Comparison of ENCODE assay signal across 1 cellular context in the genomic region with DNA sequence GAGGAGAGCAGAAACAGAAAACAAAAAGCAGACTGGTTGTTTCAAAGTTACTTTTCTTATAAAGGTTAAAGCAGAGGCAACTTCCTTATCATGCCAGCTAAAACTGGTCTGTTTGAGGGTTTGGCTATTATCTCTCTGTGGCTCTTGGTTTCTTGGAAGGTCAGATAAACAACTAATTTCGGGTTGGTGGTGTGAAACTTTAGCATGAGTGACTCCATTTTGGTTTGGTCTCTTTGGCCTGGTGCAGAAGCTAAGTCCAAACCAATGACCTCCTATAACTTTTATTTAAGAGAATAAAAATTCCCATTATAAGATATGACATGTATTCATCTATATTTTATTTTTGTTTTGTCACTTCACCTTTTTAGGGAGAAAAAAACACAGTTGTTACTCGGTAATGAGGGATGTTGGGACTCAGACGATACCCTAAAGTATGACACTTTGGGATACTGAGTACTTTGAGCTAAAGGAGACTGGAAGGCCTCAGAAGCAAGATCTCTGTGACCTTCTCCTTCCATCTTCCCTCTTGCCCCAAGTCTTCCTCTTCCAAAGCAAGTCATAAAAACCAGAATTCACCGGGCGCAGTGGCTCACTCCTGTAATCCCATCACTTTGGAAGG.
TF ChIP-seq lines count a peak whose summit lies in the region.

No MANE protein-coding gene starts in this region.

TF ChIP-seq in K562, 482 proteins besides CTCF, POLR2A, EP300 and RAD21 (continues in another document):
- TF ChIP-seq PTRF (tag; IDR thresholded peaks at IDR 0.05) (peak; percentile 96), CHCHD3 (CRISPR knock-in tag; IDR thresholded peaks at IDR 0.05) (no peak), HIVEP1 (CRISPR knock-in tag; IDR thresholded peaks at IDR 0.05) (peak; percentile 98), KAT8 (IDR thresholded peaks at IDR 0.05; ENCODE audit: low read depth) (no peak), PYGO2 (tag; IDR thresholded peaks at IDR 0.05) (peak; percentile 95), THRAP3 (IDR thresholded peaks at IDR 0.05; ENCODE audit: borderline replicate concordance) (no peak), POLR2G (IDR thresholded peaks at IDR 0.05; ENCODE audit: low read depth, low read length) (no peak), MXI1 (IDR thresholded peaks at IDR 0.05; ENCODE audit: low read depth, low read length) (no peak), FUS (optimal IDR thresholded peaks at IDR 0.05; ENCODE audit: low read depth, low read length) (no peak), CREBBP (IDR thresholded peaks at IDR 0.05; ENCODE audit: low read depth, low read length) (no peak), JUNB (CRISPR knock-in tag; conservative IDR thresholded peaks at IDR 0.05) (no peak), POLR2H (tag; IDR thresholded peaks at IDR 0.05; ENCODE audit: low read depth) (peak; percentile 79), ZBTB7A (IDR thresholded peaks at IDR 0.05; ENCODE audit: borderline replicate concordance, control insufficient read depth, low read depth, low read length) (no peak), FOXK1 (CRISPR knock-in tag; IDR thresholded peaks at IDR 0.05; ENCODE audit: borderline replicate concordance) (no peak), SMAD3 (CRISPR knock-in tag; conservative IDR thresholded peaks at IDR 0.05) (peak; percentile 99), MEIS2 (IDR thresholded peaks at IDR 0.05; ENCODE audit: partially characterized antibody) (no peak), BHLHE40 (IDR thresholded peaks at IDR 0.05; ENCODE audit: low read length) (no peak), KLF6 (CRISPR knock-in tag; IDR thresholded peaks at IDR 0.05; ENCODE audit: borderline replicate concordance) (peak; percentile 99), ETV6 (IDR thresholded peaks at IDR 0.05; ENCODE audit: borderline replicate concordance in 1 of 2, low read depth in 2 of 2, low read length in 1 of 2) (no peak), ETV6 (CRISPR knock-in tag; IDR thresholded peaks at IDR 0.05; ENCODE audit: borderline replicate concordance) (no peak), MAZ (CRISPR knock-in tag; conservative IDR thresholded peaks at IDR 0.05 in 1 of 2, IDR thresholded peaks at IDR 0.05 in 1 of 2) (peak in 1 of 2 experiments; percentile 97; a peak in 2 of 4 replicates), SMARCB1 (IDR thresholded peaks at IDR 0.05; ENCODE audit: insufficient read length, low read depth) (no peak), CBX2 (IDR thresholded peaks at IDR 0.05; ENCODE audit: insufficient read depth, low read length, poor library complexity, severe bottlenecking) (no peak), SMARCA5 (IDR thresholded peaks at IDR 0.05) (no peak), FOXK2 (conservative IDR thresholded peaks at IDR 0.05 in 1 of 2, IDR thresholded peaks at IDR 0.05 in 1 of 2; ENCODE audit: low read depth in 2 of 2) (no peak), STAT5A (IDR thresholded peaks at IDR 0.05; ENCODE audit: borderline replicate concordance, low read length) (peak; percentile 26; the same call in 1 of the 2 replicates), ZNF780A (CRISPR knock-in tag; IDR thresholded peaks at IDR 0.05) (no peak), BRD4 (IDR thresholded peaks at IDR 0.05) (no peak), SMC3 (conservative IDR thresholded peaks at IDR 0.05; ENCODE audit: insufficient read depth, low read depth, low read length) (no peak), TEAD2 (tag; IDR thresholded peaks at IDR 0.05) (peak; percentile 91), ZNF217 (CRISPR knock-in tag; IDR thresholded peaks at IDR 0.05) (no peak), KLF1 (tag; IDR thresholded peaks at IDR 0.05) (0 out of 2 replicates have a peak, but pooled peaks have one; percentile 23), CREM (IDR thresholded peaks at IDR 0.05; ENCODE audit: low read depth) (no peak), RNF2 (IDR thresholded peaks at IDR 0.05) (no peak), TSC22D4 (tag; IDR thresholded peaks at IDR 0.05) (no peak), NFIX (CRISPR knock-in tag; IDR thresholded peaks at IDR 0.05; ENCODE audit: low read depth) (peak; percentile 44; the same call in 1 of the 2 replicates), PURB (CRISPR knock-in tag; IDR thresholded peaks at IDR 0.05; ENCODE audit: low read depth) (no peak), E2F3 (CRISPR knock-in tag; IDR thresholded peaks at IDR 0.05) (peak; percentile 98), ZSCAN32 (CRISPR knock-in tag; IDR thresholded peaks at IDR 0.05) (peak; percentile 84; the same call in 1 of the 2 replicates), HNRNPH1 (optimal IDR thresholded peaks at IDR 0.05; ENCODE audit: low read depth, low read length) (no peak), ZNF583 (CRISPR knock-in tag; IDR thresholded peaks at IDR 0.05) (peak; percentile 99), HCFC1 (IDR thresholded peaks at IDR 0.05; ENCODE audit: low read depth, low read length) (no peak), ADNP (tag; IDR thresholded peaks at IDR 0.05) (no peak), NFIC (IDR thresholded peaks at IDR 0.05) (no peak), BRD9 (IDR thresholded peaks at IDR 0.05; ENCODE audit: low read depth, partially characterized antibody) (no peak), FOSL1 (tag; conservative IDR thresholded peaks at IDR 0.05) (peak; percentile 47; the same call in 1 of the 2 replicates), ZNF644 (tag; IDR thresholded peaks at IDR 0.05; ENCODE audit: low read depth) (peak; percentile 96)
- TF ChIP-seq, protein P1, sequence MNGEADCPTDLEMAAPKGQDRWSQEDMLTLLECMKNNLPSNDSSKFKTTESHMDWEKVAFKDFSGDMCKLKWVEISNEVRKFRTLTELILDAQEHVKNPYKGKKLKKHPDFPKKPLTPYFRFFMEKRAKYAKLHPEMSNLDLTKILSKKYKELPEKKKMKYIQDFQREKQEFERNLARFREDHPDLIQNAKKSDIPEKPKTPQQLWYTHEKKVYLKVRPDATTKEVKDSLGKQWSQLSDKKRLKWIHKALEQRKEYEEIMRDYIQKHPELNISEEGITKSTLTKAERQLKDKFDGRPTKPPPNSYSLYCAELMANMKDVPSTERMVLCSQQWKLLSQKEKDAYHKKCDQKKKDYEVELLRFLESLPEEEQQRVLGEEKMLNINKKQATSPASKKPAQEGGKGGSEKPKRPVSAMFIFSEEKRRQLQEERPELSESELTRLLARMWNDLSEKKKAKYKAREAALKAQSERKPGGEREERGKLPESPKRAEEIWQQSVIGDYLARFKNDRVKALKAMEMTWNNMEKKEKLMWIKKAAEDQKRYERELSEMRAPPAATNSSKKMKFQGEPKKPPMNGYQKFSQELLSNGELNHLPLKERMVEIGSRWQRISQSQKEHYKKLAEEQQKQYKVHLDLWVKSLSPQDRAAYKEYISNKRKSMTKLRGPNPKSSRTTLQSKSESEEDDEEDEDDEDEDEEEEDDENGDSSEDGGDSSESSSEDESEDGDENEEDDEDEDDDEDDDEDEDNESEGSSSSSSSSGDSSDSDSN (IDR thresholded peaks at IDR 0.05; ENCODE audit: borderline replicate concordance in 1 of 2, low read depth in 2 of 2, low read length in 2 of 2): no peak
- TF ChIP-seq, protein P2, sequence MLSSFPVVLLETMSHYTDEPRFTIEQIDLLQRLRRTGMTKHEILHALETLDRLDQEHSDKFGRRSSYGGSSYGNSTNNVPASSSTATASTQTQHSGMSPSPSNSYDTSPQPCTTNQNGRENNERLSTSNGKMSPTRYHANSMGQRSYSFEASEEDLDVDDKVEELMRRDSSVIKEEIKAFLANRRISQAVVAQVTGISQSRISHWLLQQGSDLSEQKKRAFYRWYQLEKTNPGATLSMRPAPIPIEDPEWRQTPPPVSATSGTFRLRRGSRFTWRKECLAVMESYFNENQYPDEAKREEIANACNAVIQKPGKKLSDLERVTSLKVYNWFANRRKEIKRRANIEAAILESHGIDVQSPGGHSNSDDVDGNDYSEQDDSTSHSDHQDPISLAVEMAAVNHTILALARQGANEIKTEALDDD (IDR thresholded peaks at IDR 0.05): no peak
- TF ChIP-seq, protein P3, sequence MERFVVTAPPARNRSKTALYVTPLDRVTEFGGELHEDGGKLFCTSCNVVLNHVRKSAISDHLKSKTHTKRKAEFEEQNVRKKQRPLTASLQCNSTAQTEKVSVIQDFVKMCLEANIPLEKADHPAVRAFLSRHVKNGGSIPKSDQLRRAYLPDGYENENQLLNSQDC (CRISPR knock-in tag; IDR thresholded peaks at IDR 0.05): 0 out of 2 replicates have a peak, but pooled peaks have one; percentile 38
- TF ChIP-seq, protein P4, sequence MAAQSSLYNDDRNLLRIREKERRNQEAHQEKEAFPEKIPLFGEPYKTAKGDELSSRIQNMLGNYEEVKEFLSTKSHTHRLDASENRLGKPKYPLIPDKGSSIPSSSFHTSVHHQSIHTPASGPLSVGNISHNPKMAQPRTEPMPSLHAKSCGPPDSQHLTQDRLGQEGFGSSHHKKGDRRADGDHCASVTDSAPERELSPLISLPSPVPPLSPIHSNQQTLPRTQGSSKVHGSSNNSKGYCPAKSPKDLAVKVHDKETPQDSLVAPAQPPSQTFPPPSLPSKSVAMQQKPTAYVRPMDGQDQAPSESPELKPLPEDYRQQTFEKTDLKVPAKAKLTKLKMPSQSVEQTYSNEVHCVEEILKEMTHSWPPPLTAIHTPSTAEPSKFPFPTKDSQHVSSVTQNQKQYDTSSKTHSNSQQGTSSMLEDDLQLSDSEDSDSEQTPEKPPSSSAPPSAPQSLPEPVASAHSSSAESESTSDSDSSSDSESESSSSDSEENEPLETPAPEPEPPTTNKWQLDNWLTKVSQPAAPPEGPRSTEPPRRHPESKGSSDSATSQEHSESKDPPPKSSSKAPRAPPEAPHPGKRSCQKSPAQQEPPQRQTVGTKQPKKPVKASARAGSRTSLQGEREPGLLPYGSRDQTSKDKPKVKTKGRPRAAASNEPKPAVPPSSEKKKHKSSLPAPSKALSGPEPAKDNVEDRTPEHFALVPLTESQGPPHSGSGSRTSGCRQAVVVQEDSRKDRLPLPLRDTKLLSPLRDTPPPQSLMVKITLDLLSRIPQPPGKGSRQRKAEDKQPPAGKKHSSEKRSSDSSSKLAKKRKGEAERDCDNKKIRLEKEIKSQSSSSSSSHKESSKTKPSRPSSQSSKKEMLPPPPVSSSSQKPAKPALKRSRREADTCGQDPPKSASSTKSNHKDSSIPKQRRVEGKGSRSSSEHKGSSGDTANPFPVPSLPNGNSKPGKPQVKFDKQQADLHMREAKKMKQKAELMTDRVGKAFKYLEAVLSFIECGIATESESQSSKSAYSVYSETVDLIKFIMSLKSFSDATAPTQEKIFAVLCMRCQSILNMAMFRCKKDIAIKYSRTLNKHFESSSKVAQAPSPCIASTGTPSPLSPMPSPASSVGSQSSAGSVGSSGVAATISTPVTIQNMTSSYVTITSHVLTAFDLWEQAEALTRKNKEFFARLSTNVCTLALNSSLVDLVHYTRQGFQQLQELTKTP (IDR thresholded peaks at IDR 0.05; ENCODE audit: low read depth in 1 of 2, partially characterized antibody in 2 of 2): no peak
- TF ChIP-seq, protein P5, sequence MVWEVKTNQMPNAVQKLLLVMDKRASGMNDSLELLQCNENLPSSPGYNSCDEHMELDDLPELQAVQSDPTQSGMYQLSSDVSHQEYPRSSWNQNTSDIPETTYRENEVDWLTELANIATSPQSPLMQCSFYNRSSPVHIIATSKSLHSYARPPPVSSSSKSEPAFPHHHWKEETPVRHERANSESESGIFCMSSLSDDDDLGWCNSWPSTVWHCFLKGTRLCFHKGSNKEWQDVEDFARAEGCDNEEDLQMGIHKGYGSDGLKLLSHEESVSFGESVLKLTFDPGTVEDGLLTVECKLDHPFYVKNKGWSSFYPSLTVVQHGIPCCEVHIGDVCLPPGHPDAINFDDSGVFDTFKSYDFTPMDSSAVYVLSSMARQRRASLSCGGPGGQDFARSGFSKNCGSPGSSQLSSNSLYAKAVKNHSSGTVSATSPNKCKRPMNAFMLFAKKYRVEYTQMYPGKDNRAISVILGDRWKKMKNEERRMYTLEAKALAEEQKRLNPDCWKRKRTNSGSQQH (CRISPR knock-in tag; IDR thresholded peaks at IDR 0.05): peak; percentile 98
- TF ChIP-seq, protein P6, sequence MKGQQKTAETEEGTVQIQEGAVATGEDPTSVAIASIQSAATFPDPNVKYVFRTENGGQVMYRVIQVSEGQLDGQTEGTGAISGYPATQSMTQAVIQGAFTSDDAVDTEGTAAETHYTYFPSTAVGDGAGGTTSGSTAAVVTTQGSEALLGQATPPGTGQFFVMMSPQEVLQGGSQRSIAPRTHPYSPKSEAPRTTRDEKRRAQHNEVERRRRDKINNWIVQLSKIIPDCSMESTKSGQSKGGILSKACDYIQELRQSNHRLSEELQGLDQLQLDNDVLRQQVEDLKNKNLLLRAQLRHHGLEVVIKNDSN (CRISPR knock-in tag; IDR thresholded peaks at IDR 0.05): no peak
- TF ChIP-seq, protein P7, sequence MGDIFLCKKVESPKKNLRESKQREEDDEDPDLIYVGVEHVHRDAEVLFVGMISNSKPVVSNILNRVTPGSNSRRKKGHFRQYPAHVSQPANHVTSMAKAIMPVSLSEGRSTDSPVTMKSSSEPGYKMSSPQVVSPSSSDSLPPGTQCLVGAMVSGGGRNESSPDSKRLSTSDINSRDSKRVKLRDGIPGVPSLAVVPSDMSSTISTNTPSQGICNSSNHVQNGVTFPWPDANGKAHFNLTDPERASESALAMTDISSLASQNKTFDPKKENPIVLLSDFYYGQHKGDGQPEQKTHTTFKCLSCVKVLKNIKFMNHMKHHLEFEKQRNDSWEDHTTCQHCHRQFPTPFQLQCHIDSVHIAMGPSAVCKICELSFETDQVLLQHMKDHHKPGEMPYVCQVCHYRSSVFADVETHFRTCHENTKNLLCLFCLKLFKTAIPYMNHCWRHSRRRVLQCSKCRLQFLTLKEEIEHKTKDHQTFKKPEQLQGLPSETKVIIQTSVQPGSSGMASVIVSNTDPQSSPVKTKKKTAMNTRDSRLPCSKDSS (IDR thresholded peaks at IDR 0.05; ENCODE audit: low read depth, partially characterized antibody): no peak
- TF ChIP-seq, protein P8, sequence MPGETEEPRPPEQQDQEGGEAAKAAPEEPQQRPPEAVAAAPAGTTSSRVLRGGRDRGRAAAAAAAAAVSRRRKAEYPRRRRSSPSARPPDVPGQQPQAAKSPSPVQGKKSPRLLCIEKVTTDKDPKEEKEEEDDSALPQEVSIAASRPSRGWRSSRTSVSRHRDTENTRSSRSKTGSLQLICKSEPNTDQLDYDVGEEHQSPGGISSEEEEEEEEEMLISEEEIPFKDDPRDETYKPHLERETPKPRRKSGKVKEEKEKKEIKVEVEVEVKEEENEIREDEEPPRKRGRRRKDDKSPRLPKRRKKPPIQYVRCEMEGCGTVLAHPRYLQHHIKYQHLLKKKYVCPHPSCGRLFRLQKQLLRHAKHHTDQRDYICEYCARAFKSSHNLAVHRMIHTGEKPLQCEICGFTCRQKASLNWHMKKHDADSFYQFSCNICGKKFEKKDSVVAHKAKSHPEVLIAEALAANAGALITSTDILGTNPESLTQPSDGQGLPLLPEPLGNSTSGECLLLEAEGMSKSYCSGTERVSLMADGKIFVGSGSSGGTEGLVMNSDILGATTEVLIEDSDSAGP (CRISPR knock-in tag; IDR thresholded peaks at IDR 0.05): no peak
- TF ChIP-seq, protein P9, sequence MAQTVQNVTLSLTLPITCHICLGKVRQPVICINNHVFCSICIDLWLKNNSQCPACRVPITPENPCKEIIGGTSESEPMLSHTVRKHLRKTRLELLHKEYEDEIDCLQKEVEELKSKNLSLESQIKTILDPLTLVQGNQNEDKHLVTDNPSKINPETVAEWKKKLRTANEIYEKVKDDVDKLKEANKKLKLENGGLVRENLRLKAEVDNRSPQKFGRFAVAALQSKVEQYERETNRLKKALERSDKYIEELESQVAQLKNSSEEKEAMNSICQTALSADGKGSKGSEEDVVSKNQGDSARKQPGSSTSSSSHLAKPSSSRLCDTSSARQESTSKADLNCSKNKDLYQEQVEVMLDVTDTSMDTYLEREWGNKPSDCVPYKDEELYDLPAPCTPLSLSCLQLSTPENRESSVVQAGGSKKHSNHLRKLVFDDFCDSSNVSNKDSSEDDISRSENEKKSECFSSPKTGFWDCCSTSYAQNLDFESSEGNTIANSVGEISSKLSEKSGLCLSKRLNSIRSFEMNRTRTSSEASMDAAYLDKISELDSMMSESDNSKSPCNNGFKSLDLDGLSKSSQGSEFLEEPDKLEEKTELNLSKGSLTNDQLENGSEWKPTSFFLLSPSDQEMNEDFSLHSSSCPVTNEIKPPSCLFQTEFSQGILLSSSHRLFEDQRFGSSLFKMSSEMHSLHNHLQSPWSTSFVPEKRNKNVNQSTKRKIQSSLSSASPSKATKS (CRISPR knock-in tag; IDR thresholded peaks at IDR 0.05): no peak
